ENCODE assay signal across 8 cellular contexts in genomic region chr16:28863929-28864886, GRCh38. TPM values are rescaled to one million over a fixed set of nuclear protein-coding genes. Genes with fewer than 3 reads are reported as not detected.
DNase-seq lines count a peak whose midpoint lies in the region; ATAC-seq and TF ChIP-seq lines count a peak whose summit lies in the region.

No MANE protein-coding gene starts in this region.

- dilution Hi-C loops in mammary epithelial cell (cut with HindIII; ENCODE audit: low sequenced_read_pairs): no loop called here

- intact Hi-C loops in mammary epithelial cell (cut with micrococcal nuclease): loop anchor here (1.0 kb wide), 2 partner anchors 18 to 60 kb away; partner anchors contain the start of gene TUFM

- H3K27ac ChIP-seq in Karpas-422 (ENCODE audit: low read length) (peak overlapping the region; percentile 90; the same call in 1 of the 2 replicates), mammary epithelial cell (ENCODE audit: insufficient read depth, low read depth, low read length) (peak overlapping the region; percentile 76), temporal lobe (ENCODE audit: low read depth, low read length) (peak overlapping the region; percentile 91)

- peak; percentile 37 for DNase-seq in G401 (ENCODE audit: low spot score)
- no peak for DNase-seq in Karpas-422
- DNase-seq in mammary epithelial cell: peak; percentile 29
- no peak for DNase-seq in left lobe of liver (ENCODE audit: low spot score)
- DNase-seq in epidermal melanocyte (ENCODE audit: insufficient read length, low spot score): no peak
- no peak for DNase-seq in MV-4-11 (lab: John Stamatoyannopoulos, UW)

- H3K9me2 ChIP-seq in Karpas-422 (replicated peaks; ENCODE audit: insufficient read depth, low read length): no peaks in the 10 kb centered on the region

- H3K9me3 ChIP-seq in Karpas-422 (ENCODE audit: low read length) (no peaks in the 10 kb centered on the region), mammary epithelial cell (replicated peaks; ENCODE audit: insufficient read depth, low read length) (no peaks in the 10 kb centered on the region)

- H3K4me2 ChIP-seq in Karpas-422 (ENCODE audit: low read depth, low read length, poor library complexity, severe bottlenecking) (peak overlapping the region; percentile 97), mammary epithelial cell (ENCODE audit: insufficient read depth, low read depth, low read length) (peak overlapping the region; percentile 97)

- CTCF ChIA-PET in mammary epithelial cell (lab: Charles Lee; ENCODE audit: low non-redundant PET): no interaction called here

- no peak for TF ChIP-seq CTCF in mammary epithelial cell (conservative IDR thresholded peaks at IDR 0.05 in 1 of 2, IDR thresholded peaks at IDR 0.05 in 1 of 2; ENCODE audit: extremely low read depth in 1 of 2, insufficient read depth in 1 of 2, low read depth in 1 of 2, low read length in 2 of 2)

- BruUV-seq in mammary epithelial cell (replicated peaks; lab: Mats Ljungman, UMichigan): TSS peak; percentile 17

- H3K9ac ChIP-seq in Karpas-422 (ENCODE audit: low read length) (peak overlapping the region; percentile 98), mammary epithelial cell (ENCODE audit: insufficient read depth, low read length) (peak overlapping the region; percentile 50)

- H2AFZ ChIP-seq in Karpas-422 (ENCODE audit: low read length): no peak overlapping the region
- H2AFZ ChIP-seq in mammary epithelial cell (ENCODE audit: low read depth, low read length): peak overlapping the region; percentile 96

- H4K20me1 ChIP-seq in Karpas-422 (ENCODE audit: insufficient read depth, low read depth, low read length): peaks cover 10% of the 10 kb centered on the region; the same call in 1 of the 2 replicates
- no peaks in the 10 kb centered on the region for H4K20me1 ChIP-seq in mammary epithelial cell (ENCODE audit: insufficient read depth, low read length)

- H3K79me2 ChIP-seq in Karpas-422 (ENCODE audit: low read length) (peaks cover 44% of the 10 kb centered on the region), mammary epithelial cell (ENCODE audit: insufficient read depth, low read length) (peaks cover 52% of the 10 kb centered on the region)

- H3K4me3 ChIP-seq in Karpas-422 (ENCODE audit: low read length) (peak overlapping the region; percentile 98), mammary epithelial cell (replicated peaks in 1 of 3; ENCODE audit: insufficient read depth in 1 of 3, low read depth in 2 of 3, low read length in 3 of 3) (peak overlapping the region; percentile 70 to 99 (median 75))

- H3K36me3 ChIP-seq in Karpas-422 (ENCODE audit: insufficient read depth, low read length) (peaks cover 14% of the 10 kb centered on the region; the same call in 1 of the 2 replicates), mammary epithelial cell (ENCODE audit: insufficient read depth, low read length) (peaks cover 11% of the 10 kb centered on the region)

- H3K27me3 ChIP-seq in Karpas-422 (ENCODE audit: low read length) (no peaks in the 10 kb centered on the region), mammary epithelial cell (ENCODE audit: insufficient read depth, low read length) (no peaks in the 10 kb centered on the region)

- 23% methylated on average over 16 of the region's 46 CpGs for WGBS in mammary epithelial cell (ENCODE audit: low coverage, missing lambda C conversion rate)

- H3K4me1 ChIP-seq in Karpas-422 (ENCODE audit: low read length): peaks cover 22% of the 10 kb centered on the region
- peaks cover 9% of the 10 kb centered on the region for H3K4me1 ChIP-seq in mammary epithelial cell (ENCODE audit: insufficient read depth, low read length)

- in situ Hi-C loops in G401 (cut with HindIII; ENCODE audit: low sequenced_read_pairs) (no loop called here), mammary epithelial cell (cut with MboI; ENCODE audit: low sequenced_read_pairs in 2 of 2) (loop anchor here in 1 of 2 donors (10.0 kb wide), 1 partner anchor 61 kb away; the partner anchor contains the start of gene RABEP2)

- ATAC-seq in left lobe of liver (peak; percentile 4), HG03159 (IDR thresholded peaks at IDR 0.05; ENCODE audit: unreplicated experiment) (no peak)

RNA-seq across cellular contexts. Expression of gene SH2B1, which starts 0.6 kb away (rescaled TPM):
- total RNA-seq in G401 (2014; rRNA removed; shearing (Covaris generic)): 26.0 and 30.9 TPM in 2 replicates
- total RNA-seq in Karpas-422 (2014; rRNA removed; shearing (Covaris generic); ENCODE audit: low replicate concordance): 18.8 and 47.5 TPM in 2 replicates
- 10 to 100 TPM; 12.0 to 40.6 TPM for total RNA-seq in mammary epithelial cell
- 18.2 TPM for polyA plus RNA-seq in mammary epithelial cell
- 14.9 TPM for polyA minus RNA-seq in mammary epithelial cell
- total RNA-seq in left lobe of liver: 30.8 TPM
- 15.2 TPM for total RNA-seq in temporal lobe

RNA-seq across cellular contexts. Expression of gene ATP2A1, which starts 14.1 kb away (rescaled TPM):
- 7.8 and 11.1 TPM in 2 replicates for total RNA-seq in G401 (2014; rRNA removed; shearing (Covaris generic))
- total RNA-seq in Karpas-422 (2014; rRNA removed; shearing (Covaris generic); ENCODE audit: low replicate concordance): 0.75 and 4.4 TPM in 2 replicates
- 1 to 10 TPM in 1 of 2 donors, under 1 TPM in 1; 0.17 to 1.2 TPM for total RNA-seq in mammary epithelial cell
- polyA plus RNA-seq in mammary epithelial cell: 0.43 TPM
- polyA minus RNA-seq in mammary epithelial cell: not detected
- 1.4 TPM for total RNA-seq in left lobe of liver
- under 0.01 TPM for total RNA-seq in temporal lobe

RNA-seq across cellular contexts. Expression of gene TUFM, which starts 18.1 kb away (rescaled TPM):
- 98.3 and 136 TPM in 2 replicates for total RNA-seq in G401 (2014; rRNA removed; shearing (Covaris generic))
- total RNA-seq in Karpas-422 (2014; rRNA removed; shearing (Covaris generic); ENCODE audit: low replicate concordance): 161 and 250 TPM in 2 replicates
- total RNA-seq in mammary epithelial cell (100 to 1,000 TPM in 1 of 2 donors, 10 to 100 TPM in 1; 94.9 to 142 TPM), left lobe of liver (177 TPM), temporal lobe (53.6 TPM)
- polyA plus RNA-seq in mammary epithelial cell: 144 TPM
- polyA minus RNA-seq in mammary epithelial cell: 126 TPM

RNA-seq across cellular contexts. Expression of gene ATXN2L, which starts 41.4 kb away (rescaled TPM):
- 44.6 and 55.1 TPM in 2 replicates for total RNA-seq in G401 (2014; rRNA removed; shearing (Covaris generic))
- 116 and 162 TPM in 2 replicates for total RNA-seq in Karpas-422 (2014; rRNA removed; shearing (Covaris generic); ENCODE audit: low replicate concordance)
- total RNA-seq in mammary epithelial cell (100 to 1,000 TPM in 1 of 2 donors, 10 to 100 TPM in 1; 80.5 to 247 TPM), left lobe of liver (50.1 TPM), temporal lobe (31.7 TPM)
- 33.5 TPM for polyA plus RNA-seq in mammary epithelial cell
- 123 TPM for polyA minus RNA-seq in mammary epithelial cell

Comparison
In these comparisons a context has a peak if more than half of its experiments do, and no peak if none do; other contexts are left out.
1. DNase-seq: peak in G401 (single experiment) and mammary epithelial cell (single experiment); none in Karpas-422 (single experiment), left lobe of liver (single experiment), epidermal melanocyte (single experiment) and MV-4-11 (single experiment).
2. Peak in every context shown above with its lines, with median percentiles within 50 percentile points of each other: H3K27ac ChIP-seq.